Comparison of ENCODE assay signal across 8 cellular contexts in the genomic region with DNA sequence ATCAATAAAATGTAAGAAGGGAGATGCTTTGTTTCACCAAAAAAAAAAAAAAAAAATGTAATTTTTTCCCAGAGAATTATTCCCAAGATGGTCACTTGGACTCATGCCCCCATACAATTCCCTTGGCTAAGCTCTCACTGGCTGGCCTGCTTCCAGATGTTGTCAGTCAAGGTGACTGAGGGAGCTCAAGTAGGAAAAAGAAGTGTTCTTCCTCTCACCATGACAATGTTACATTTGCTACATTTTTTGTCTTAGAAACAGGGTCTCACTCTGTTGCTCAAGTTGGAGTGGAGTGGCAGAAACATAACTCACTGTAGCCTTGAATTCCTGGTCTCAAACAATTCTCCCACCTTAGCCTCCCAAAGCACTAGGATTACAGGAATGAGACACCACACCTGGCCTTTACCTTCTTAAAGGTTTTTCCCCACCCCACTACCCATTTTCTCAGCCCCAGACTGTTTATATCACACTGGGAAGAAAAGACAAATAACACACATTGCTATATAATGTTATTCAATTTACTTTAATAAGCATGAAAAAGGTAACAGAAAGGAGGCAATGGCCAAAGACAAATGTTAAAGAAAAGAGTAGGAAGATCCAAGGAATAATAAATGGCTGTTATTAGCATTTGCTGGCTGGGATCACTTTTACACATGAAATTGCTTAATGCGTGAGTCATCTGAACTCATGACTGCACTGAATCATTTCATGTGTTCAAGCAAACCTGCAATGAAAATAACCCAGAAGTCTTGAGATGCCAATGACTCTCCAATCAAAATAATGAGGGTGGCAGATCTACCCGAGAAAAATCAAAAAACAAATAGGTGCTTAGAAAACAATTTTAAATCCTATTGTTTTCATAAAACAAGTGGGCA. TPM values are rescaled to one million over a fixed set of nuclear protein-coding genes. Genes with fewer than 3 reads are reported as not detected.
DNase-seq lines count a peak whose midpoint lies in the region; ATAC-seq, FAIRE-seq and TF ChIP-seq lines count a peak whose summit lies in the region.

No MANE protein-coding gene starts in this region.

- TF ChIP-seq CTCF in bronchial epithelial cell (IDR thresholded peaks at IDR 0.05; ENCODE audit: insufficient read depth, low read length, severe bottlenecking) (no peak), lower lobe of right lung (IDR thresholded peaks at IDR 0.05) (no peak)

- peaks cover 13% of the 10 kb centered on the region for H3K4me1 ChIP-seq in lower lobe of right lung

- no peaks in the 10 kb centered on the region for H3K9me3 ChIP-seq in lower lobe of right lung

- H3K4me3 ChIP-seq in bronchial epithelial cell (ENCODE audit: low read depth, low read length) (no peak overlapping the region), lower lobe of right lung (no peak overlapping the region)

- peak overlapping the region; percentile 32 for H3K27ac ChIP-seq in lower lobe of right lung

- peaks cover 13% of the 10 kb centered on the region for H3K4me1 Mint-ChIP-seq in activated naive CD8-positive, alpha-beta T cell treated with anti-CD3 and anti-CD28 coated beads, Interleukin-2, amount 50 U/mL, for 24 hours
- H3K4me1 Mint-ChIP-seq in activated naive CD8-positive, alpha-beta T cell treated with anti-CD3 and anti-CD28 coated beads for 36 hours: peaks cover 14% of the 10 kb centered on the region
- H3K4me1 Mint-ChIP-seq in activated T-helper 1 cell treated with anti-CD3 and anti-CD28 coated beads, Interleukin-12 subunit alpha, Interleukin-12 subunit beta, Interleukin-2, Interleukin-4 antibody, amounts not matched to agents 30 ng/mL and 10 ng/mL and 1 ng/mL, durations not matched to agents 14 hours and 24 hours and 36 hours (ENCODE audit: low read depth): peaks cover 55% of the 10 kb centered on the region

- no peak overlapping the region for H3K27ac Mint-ChIP-seq in activated naive CD8-positive, alpha-beta T cell treated with anti-CD3 and anti-CD28 coated beads, Interleukin-2, amount 50 U/mL, for 24 hours
- no peak overlapping the region for H3K27ac Mint-ChIP-seq in activated naive CD8-positive, alpha-beta T cell treated with anti-CD3 and anti-CD28 coated beads for 36 hours
- H3K27ac Mint-ChIP-seq in activated T-helper 1 cell treated with anti-CD3 and anti-CD28 coated beads, Interleukin-12 subunit alpha, Interleukin-12 subunit beta, Interleukin-2, Interleukin-4 antibody, amounts not matched to agents 30 ng/mL and 10 ng/mL and 1 ng/mL, durations not matched to agents 14 hours and 24 hours and 36 hours: no peak overlapping the region

- H3K9me3 Mint-ChIP-seq in activated naive CD8-positive, alpha-beta T cell treated with anti-CD3 and anti-CD28 coated beads, Interleukin-2, amount 50 U/mL, for 24 hours: no peaks in the 10 kb centered on the region
- peaks cover 2% of the 10 kb centered on the region for H3K9me3 Mint-ChIP-seq in activated naive CD8-positive, alpha-beta T cell treated with anti-CD3 and anti-CD28 coated beads for 36 hours
- no peaks in the 10 kb centered on the region for H3K9me3 Mint-ChIP-seq in activated T-helper 1 cell treated with anti-CD3 and anti-CD28 coated beads, Interleukin-12 subunit alpha, Interleukin-12 subunit beta, Interleukin-2, Interleukin-4 antibody, amounts not matched to agents 30 ng/mL and 10 ng/mL and 1 ng/mL, durations not matched to agents 14 hours and 24 hours and 36 hours

- H3K27me3 ChIP-seq in bronchial epithelial cell (ENCODE audit: control insufficient read depth, insufficient read depth, low read length) (no peaks in the 10 kb centered on the region), lower lobe of right lung (ENCODE audit: low read depth) (no peaks in the 10 kb centered on the region)

- H3K4me3 Mint-ChIP-seq in activated naive CD8-positive, alpha-beta T cell treated with anti-CD3 and anti-CD28 coated beads, Interleukin-2, amount 50 U/mL, for 24 hours: no peak overlapping the region
- H3K4me3 Mint-ChIP-seq in activated naive CD8-positive, alpha-beta T cell treated with anti-CD3 and anti-CD28 coated beads for 36 hours: no peak overlapping the region
- H3K4me3 Mint-ChIP-seq in activated T-helper 1 cell treated with anti-CD3 and anti-CD28 coated beads, Interleukin-12 subunit alpha, Interleukin-12 subunit beta, Interleukin-2, Interleukin-4 antibody, amounts not matched to agents 30 ng/mL and 10 ng/mL and 1 ng/mL, durations not matched to agents 14 hours and 24 hours and 36 hours: no peak overlapping the region

- intact Hi-C loops in lower lobe of right lung (cut with DNase I): no loop called here
- intact Hi-C loops in activated T-helper 1 cell treated with anti-CD3 and anti-CD28 coated beads, Interleukin-12 subunit alpha, Interleukin-12 subunit beta, Interleukin-2, Interleukin-4 antibody, amounts not matched to agents 30 ng/mL and 10 ng/mL and 1 ng/mL, durations not matched to agents 14 hours and 24 hours and 36 hours (cut with micrococcal nuclease): no loop called here

- no peaks in the 10 kb centered on the region for H3K27me3 Mint-ChIP-seq in activated naive CD8-positive, alpha-beta T cell treated with anti-CD3 and anti-CD28 coated beads, Interleukin-2, amount 50 U/mL, for 24 hours
- no peaks in the 10 kb centered on the region for H3K27me3 Mint-ChIP-seq in activated naive CD8-positive, alpha-beta T cell treated with anti-CD3 and anti-CD28 coated beads for 36 hours
- H3K27me3 Mint-ChIP-seq in activated T-helper 1 cell treated with anti-CD3 and anti-CD28 coated beads, Interleukin-12 subunit alpha, Interleukin-12 subunit beta, Interleukin-2, Interleukin-4 antibody, amounts not matched to agents 30 ng/mL and 10 ng/mL and 1 ng/mL, durations not matched to agents 14 hours and 24 hours and 36 hours (ENCODE audit: insufficient read depth): no peaks in the 10 kb centered on the region

- ATAC-seq in activated naive CD8-positive, alpha-beta T cell treated with anti-CD3 and anti-CD28 coated beads, Interleukin-2, amount 50 U/mL, for 24 hours: peak; percentile 49
- ATAC-seq in lower lobe of right lung: peak; percentile 67 to 89
- no peak for ATAC-seq in GM19467 (IDR thresholded peaks at IDR 0.05; ENCODE audit: unreplicated experiment)

- H3K36me3 ChIP-seq in bronchial epithelial cell (ENCODE audit: control insufficient read depth, insufficient read depth, low read length) (no peaks in the 10 kb centered on the region), lower lobe of right lung (no peaks in the 10 kb centered on the region)

- no peak for DNase-seq in activated naive CD8-positive, alpha-beta T cell treated with anti-CD3 and anti-CD28 coated beads, Interleukin-2, amount 50 U/mL, for 24 hours
- DNase-seq in activated naive CD8-positive, alpha-beta T cell treated with anti-CD3 and anti-CD28 coated beads for 36 hours: no peak
- DNase-seq in bronchial epithelial cell (ENCODE audit: low read depth) (peak; percentile 98), lower lobe of right lung (no peak), NCI-H2107 (lab: John Stamatoyannopoulos, UW) (no peak)
- no peak for DNase-seq in activated T-helper 1 cell treated with anti-CD3 and anti-CD28 coated beads, Interleukin-12 subunit alpha, Interleukin-12 subunit beta, Interleukin-2, Interleukin-4 antibody, amounts not matched to agents 30 ng/mL and 10 ng/mL and 1 ng/mL, durations not matched to agents 14 hours and 24 hours and 36 hours (ENCODE audit: low spot score)
- no peak for DNase-seq in stimulated activated CD4-positive, alpha-beta T cell treated with anti-CD3 and anti-CD28 coated beads, Interleukin-2, amount 100 ng/mL, for 48 hours

- H3K36me3 Mint-ChIP-seq in activated naive CD8-positive, alpha-beta T cell treated with anti-CD3 and anti-CD28 coated beads, Interleukin-2, amount 50 U/mL, for 24 hours (ENCODE audit: low read depth): peaks cover 5% of the 10 kb centered on the region
- H3K36me3 Mint-ChIP-seq in activated naive CD8-positive, alpha-beta T cell treated with anti-CD3 and anti-CD28 coated beads for 36 hours: peaks cover 6% of the 10 kb centered on the region
- H3K36me3 Mint-ChIP-seq in activated T-helper 1 cell treated with anti-CD3 and anti-CD28 coated beads, Interleukin-12 subunit alpha, Interleukin-12 subunit beta, Interleukin-2, Interleukin-4 antibody, amounts not matched to agents 30 ng/mL and 10 ng/mL and 1 ng/mL, durations not matched to agents 14 hours and 24 hours and 36 hours (ENCODE audit: low read depth): peaks cover 26% of the 10 kb centered on the region

- no peak for FAIRE-seq in bronchial epithelial cell (lab: Jason Lieb, UNC)

RNA-seq across cellular contexts. Expression of a gene that starts 45.2 kb away (rescaled TPM):
- total RNA-seq in activated naive CD8-positive, alpha-beta T cell treated with anti-CD3 and anti-CD28 coated beads for 36 hours: 1 to 10 TPM; 6.4 to 7.1 TPM
- total RNA-seq in bronchial epithelial cell (17.1 and 17.3 TPM in 2 replicates), lower lobe of right lung (35.0 TPM)
- total RNA-seq in activated T-helper 1 cell treated with anti-CD3 and anti-CD28 coated beads, Interleukin-12 subunit alpha, Interleukin-12 subunit beta, Interleukin-2, Interleukin-4 antibody, amounts not matched to agents 30 ng/mL and 10 ng/mL and 1 ng/mL, durations not matched to agents 14 hours and 24 hours and 36 hours: 44.0 and 46.5 TPM in 2 replicates
